In genomic region chr1:121399193-121399592, GRCh38 we compare ENCODE assay signal across 4 cellular contexts.
DNase-seq lines count a peak whose midpoint lies in the region; ATAC-seq, FAIRE-seq and TF ChIP-seq lines count a peak whose summit lies in the region.
"Not testable (repeated sequence)": the region's sequence is repeated elsewhere in the genome, so short reads cannot be mapped to it uniquely, and the experiment has no call there.

No MANE protein-coding gene starts in this region.

- not testable (repeated sequence) for FAIRE-seq in A549 (lab: Jason Lieb, UNC); K562 (lab: Jason Lieb, UNC); HepG2 (lab: Jason Lieb, UNC)

- TF ChIP-seq RAD21 in A549 (conservative IDR thresholded peaks at IDR 0.05 in 1 of 2, IDR thresholded peaks at IDR 0.05 in 1 of 2); K562 (CRISPR knock-in tag; conservative IDR thresholded peaks at IDR 0.05 in 1 of 2, IDR thresholded peaks at IDR 0.05 in 1 of 2); HepG2 (CRISPR knock-in tag; IDR thresholded peaks at IDR 0.05): not testable (repeated sequence)

- 68% methylated on average over 5 of the region's 5 CpGs for WGBS in A549 (ENCODE audit: missing lambda C conversion rate)
- WGBS in K562 (ENCODE audit: insufficient coverage, low coverage, missing lambda C conversion rate) = 74% methylated on average over 5 of the region's 5 CpGs
- 28% methylated on average over 5 of the region's 5 CpGs for WGBS in HepG2 (ENCODE audit: low lambda C conversion rate)

- not testable (repeated sequence) for H3K9me2 ChIP-seq in Karpas-422 (replicated peaks; ENCODE audit: insufficient read depth, low read length)

- TF ChIP-seq EP300 in A549 (IDR thresholded peaks at IDR 0.05); K562 (IDR thresholded peaks at IDR 0.05; ENCODE audit: low read length); HepG2 (IDR thresholded peaks at IDR 0.05; ENCODE audit: low read depth in 2 of 2, low read length in 2 of 2); HepG2 (CRISPR knock-in tag; IDR thresholded peaks at IDR 0.05; ENCODE audit: borderline replicate concordance): not testable (repeated sequence)

- not testable (repeated sequence) for H3K36me3 ChIP-seq in Karpas-422 (ENCODE audit: insufficient read depth, low read length); K562 (ENCODE audit: control insufficient read depth, insufficient read depth, low read length); HepG2 (replicated peaks in 1 of 2; ENCODE audit: control insufficient read depth in 1 of 2, insufficient read depth in 2 of 2, low read length in 2 of 2)

- H4K20me1 ChIP-seq in Karpas-422 (ENCODE audit: insufficient read depth, low read depth, low read length); K562 (replicated peaks; ENCODE audit: control insufficient read depth, insufficient read depth, low read length); HepG2 (ENCODE audit: insufficient read depth, low read length): not testable (repeated sequence)

- DNase-seq in A549 (ENCODE audit: low read depth in 1 of 2, low spot score in 1 of 2); K562 (ENCODE audit: extremely low read depth in 1 of 4, low spot score in 3 of 4); HepG2 (ENCODE audit: low spot score): not testable (repeated sequence)
- peak; percentile 34 for DNase-seq in Karpas-422

- H3K4me2 ChIP-seq in A549; Karpas-422 (ENCODE audit: low read depth, low read length, poor library complexity, severe bottlenecking); K562 (ENCODE audit: insufficient read depth, low read length); HepG2 (ENCODE audit: low read depth, low read length): not testable (repeated sequence)

- H3K9me3 ChIP-seq in A549; Karpas-422 (ENCODE audit: low read length); K562 (replicated peaks; ENCODE audit: control insufficient read depth, insufficient read depth, low read depth, low read length); HepG2 (ENCODE audit: low read length): not testable (repeated sequence)

- not testable (repeated sequence) for ATAC-seq in A549, K562, HepG2

- not testable (repeated sequence) for TF ChIP-seq CTCF in A549 (IDR thresholded peaks at IDR 0.05); K562 (IDR thresholded peaks at IDR 0.05 in 2 of 3, conservative IDR thresholded peaks at IDR 0.05 in 1 of 3; ENCODE audit: insufficient read depth in 2 of 3, low read depth in 1 of 3, low read length in 3 of 3); HepG2 (CRISPR knock-in tag; IDR thresholded peaks at IDR 0.05)

- POLR2A ChIA-PET in A549 (lab: Yijun Ruan, JAX); K562 (lab: Yijun Ruan, JAX); HepG2 (lab: Yijun Ruan, JAX): not testable (repeated sequence)

- CTCF ChIA-PET in A549 (lab: Yijun Ruan, JAX); K562 (lab: Yijun Ruan, JAX; ENCODE audit: low intra/inter-chr PET ratio); HepG2 (lab: Yijun Ruan, JAX; ENCODE audit: low intra/inter-chr PET ratio, low total read pairs): not testable (repeated sequence)

- H2AFZ ChIP-seq in Karpas-422 (ENCODE audit: low read length); K562 (ENCODE audit: low read depth, low read length); HepG2 (ENCODE audit: low read length): not testable (repeated sequence)

- H3K79me2 ChIP-seq in Karpas-422 (ENCODE audit: low read length); K562 (ENCODE audit: control insufficient read depth, insufficient read depth, low read length); HepG2 (ENCODE audit: insufficient read depth, low read length): not testable (repeated sequence)

- H3K27me3 ChIP-seq in Karpas-422 (ENCODE audit: low read length); K562 (ENCODE audit: control insufficient read depth in 2 of 2, insufficient read depth in 2 of 2, low read length in 2 of 2); HepG2 (ENCODE audit: control insufficient read depth in 1 of 2, insufficient read depth in 2 of 2, low read length in 2 of 2): not testable (repeated sequence)

- not testable (repeated sequence) for H3K9me1 ChIP-seq in K562 (ENCODE audit: control insufficient read depth, insufficient read depth, low read length)

- not testable (repeated sequence) for H3K9ac ChIP-seq in Karpas-422 (ENCODE audit: low read length); K562 (ENCODE audit: insufficient read depth in 1 of 2, low read depth in 2 of 2, low read length in 2 of 2); HepG2 (ENCODE audit: insufficient read depth, low read depth, low read length)

- TF ChIP-seq POLR2A in A549 (IDR thresholded peaks at IDR 0.05; ENCODE audit: low read length); K562 (conservative IDR thresholded peaks at IDR 0.05); HepG2 (IDR thresholded peaks at IDR 0.05; ENCODE audit: insufficient read depth in 1 of 2, low read depth in 2 of 2, low read length in 2 of 2): not testable (repeated sequence)

- in situ Hi-C loops in K562 (cut with MboI); HepG2 (cut with HindIII; ENCODE audit: extremely low pct_ligation_motif_present, low pct_unique_long_range_greater_than_20kb): not testable (repeated sequence)

- not testable (repeated sequence) for H3K4me1 ChIP-seq in A549; Karpas-422 (ENCODE audit: low read length); K562 (replicated peaks in 1 of 2; ENCODE audit: control insufficient read depth in 2 of 2, insufficient read depth in 2 of 2, low read length in 2 of 2); HepG2 (ENCODE audit: insufficient read depth, low read length)

- not testable (repeated sequence) for H3K4me3 ChIP-seq in A549; Karpas-422 (ENCODE audit: low read length); K562; HepG2 (replicated peaks in 1 of 3; ENCODE audit: insufficient read depth in 1 of 3, low read depth in 2 of 3, low read length in 3 of 3)

- BruUV-seq in K562 (replicated peaks; lab: Mats Ljungman, UMichigan); HepG2 (replicated peaks; lab: Mats Ljungman, UMichigan): not testable (repeated sequence)

- not testable (repeated sequence) for H3K27ac ChIP-seq in A549; Karpas-422 (ENCODE audit: low read length); K562 (ENCODE audit: extremely low read depth, low read depth, low read length); HepG2 (ENCODE audit: extremely low read length, insufficient read depth, low read length)

- intact Hi-C loops in K562 (cut with micrococcal nuclease); HepG2 (cut with micrococcal nuclease; ENCODE audit: unreplicated experiment): not testable (repeated sequence)

TF ChIP-seq in A549, 52 proteins besides CTCF, POLR2A, EP300 and RAD21:
- TF ChIP-seq MAFK (IDR thresholded peaks at IDR 0.05; ENCODE audit: partially characterized antibody) = peak; percentile 74

TF ChIP-seq in K562, 482 proteins besides CTCF, POLR2A, EP300 and RAD21:
- TF ChIP-seq C11orf30 (IDR thresholded peaks at IDR 0.05; ENCODE audit: low read depth) (peak; percentile 41; the same call in 1 of the 2 replicates), MAFF (IDR thresholded peaks at IDR 0.05; ENCODE audit: low read length) (peak; percentile 36; the same call in 1 of the 2 replicates), ZNF316 (IDR thresholded peaks at IDR 0.05) (peak; percentile 75), MAFK (IDR thresholded peaks at IDR 0.05; ENCODE audit: low read length) (peak; percentile 42; the same call in 1 of the 2 replicates)

TF ChIP-seq in HepG2, 621 proteins besides CTCF, POLR2A, EP300 and RAD21:
- TF ChIP-seq MAFF (IDR thresholded peaks at IDR 0.05; ENCODE audit: low read depth, low read length) = 0 out of 2 replicates have a peak, but pooled peaks have one; percentile 11
